Comparison of ENCODE assay signal across 11 cellular contexts in genomic region chr20:31260326-31260932, GRCh38. TPM values are rescaled to one million over a fixed set of nuclear protein-coding genes. Genes with fewer than 3 reads are reported as not detected.
DNase-seq lines count a peak whose midpoint lies in the region; ATAC-seq, FAIRE-seq and TF ChIP-seq lines count a peak whose summit lies in the region.
"Had no signal": no experiment of that assay in that cellular context is flagged by ENCODE, and none has a peak within 500 bp of the region (broad histone marks: within the 10 kb centered on the region; RNA-seq: fewer than 3 reads in every experiment).

No MANE protein-coding gene starts in this region.

- POLR2A ChIA-PET in HepG2 (lab: Yijun Ruan, JAX), result no interaction called here
- POLR2A ChIA-PET in activated CD4-positive, alpha-beta T cell treated with anti-CD3 and anti-CD28 coated beads for 36 hours (lab: Charles Lee), result no interaction called here

- H3K9me3 ChIP-seq in HepG2 (ENCODE audit: low read length), result no peaks in the 10 kb centered on the region

- WGBS in HepG2 (ENCODE audit: low lambda C conversion rate), result 5% methylated on average over 6 of the region's 6 CpGs

- CTCF ChIA-PET in HepG2 (lab: Yijun Ruan, JAX; ENCODE audit: low intra/inter-chr PET ratio, low total read pairs), result interaction anchor here (0.7 to 1.8 kb wide), 2 partner anchors 53 to 1507 kb away, joined by 3 to 4 read pairs; no protein-coding TSS in a partner anchor
- CTCF ChIA-PET in activated CD4-positive, alpha-beta T cell treated with anti-CD3 and anti-CD28 coated beads for 36 hours (lab: Charles Lee), result interaction anchor here (0.7 to 1.8 kb wide), 4 partner anchors 9 to 278 kb away, joined by 3 to 7 read pairs (median 4); no protein-coding TSS in a partner anchor

- ATAC-seq in HepG2 (peak; percentile 97), HG02642 (IDR thresholded peaks at IDR 0.05; ENCODE audit: poor library complexity, unreplicated experiment) (no peak), HG03175 (IDR thresholded peaks at IDR 0.05; ENCODE audit: unreplicated experiment) (no peak)
- ATAC-seq in activated CD4-positive, alpha-beta T cell treated with anti-CD3 and anti-CD28 coated beads for 36 hours, result no peak

- TF ChIP-seq RAD21 in HepG2 (CRISPR knock-in tag; IDR thresholded peaks at IDR 0.05), result peak; percentile 60

- H3K9me3 Mint-ChIP-seq in activated CD4-positive, alpha-beta T cell treated with anti-CD3 and anti-CD28 coated beads for 36 hours (ENCODE audit: low read depth), result peaks cover 4% of the 10 kb centered on the region

- DNase-seq in SK-N-DZ (ENCODE audit: low spot score), result peak; percentile 28
- DNase-seq in HepG2 (ENCODE audit: low spot score), result peak; percentile 66
- DNase-seq in activated CD4-positive, alpha-beta T cell treated with anti-CD3 and anti-CD28 coated beads for 1 hour, result no peak
- DNase-seq in activated CD4-positive, alpha-beta T cell treated with anti-CD3 and anti-CD28 coated beads for 36 hours, result no peak
- DNase-seq: activated CD8-positive, alpha-beta memory T cell treated with anti-CD3 and anti-CD28 coated beads for 24 hours; stimulated activated CD4-positive, alpha-beta T cell treated with anti-CD3 and anti-CD28 coated beads, Interleukin-4, amount 100 ng/mL, for 1 hour had no signal

- H3K4me2 ChIP-seq in HepG2 (ENCODE audit: low read depth, low read length), result no peak overlapping the region

- no peak overlapping the region for H3K4me3 Mint-ChIP-seq in activated CD4-positive, alpha-beta T cell treated with anti-CD3 and anti-CD28 coated beads for 36 hours

- H3K4me1 Mint-ChIP-seq in activated CD4-positive, alpha-beta T cell treated with anti-CD3 and anti-CD28 coated beads for 36 hours, result no peaks in the 10 kb centered on the region

- no peak overlapping the region for H3K27ac Mint-ChIP-seq in activated CD4-positive, alpha-beta T cell treated with anti-CD3 and anti-CD28 coated beads for 36 hours

- H3K27me3 Mint-ChIP-seq in activated CD4-positive, alpha-beta T cell treated with anti-CD3 and anti-CD28 coated beads for 36 hours, result no peaks in the 10 kb centered on the region

- TF ChIP-seq CTCF in GM12873 (IDR thresholded peaks at IDR 0.05; ENCODE audit: insufficient read depth, low read depth, low read length, missing control alignments), result peak; percentile 68
- TF ChIP-seq CTCF in LNCAP (IDR thresholded peaks at IDR 0.05), result peak; percentile 79
- TF ChIP-seq CTCF in HepG2 (CRISPR knock-in tag; IDR thresholded peaks at IDR 0.05), result peak; percentile 84

- H2AFZ ChIP-seq in HepG2 (ENCODE audit: low read length), result no peak overlapping the region

- FAIRE-seq in HepG2 (lab: Jason Lieb, UNC), result peak; percentile 98

- H3K36me3 Mint-ChIP-seq in activated CD4-positive, alpha-beta T cell treated with anti-CD3 and anti-CD28 coated beads for 36 hours (ENCODE audit: low read depth), result no peaks in the 10 kb centered on the region

- TF ChIP-seq POLR2A in HepG2 (IDR thresholded peaks at IDR 0.05; ENCODE audit: insufficient read depth in 1 of 2, low read depth in 2 of 2, low read length in 2 of 2), result no peak

- no peaks in the 10 kb centered on the region for H3K36me3 ChIP-seq in HepG2 (replicated peaks in 1 of 2; ENCODE audit: control insufficient read depth in 1 of 2, insufficient read depth in 2 of 2, low read length in 2 of 2)

- intact Hi-C loops in HepG2 (cut with micrococcal nuclease; ENCODE audit: unreplicated experiment), result loop anchor here (1.0 to 2.0 kb wide), 2 partner anchors 243 to 1508 kb away; no protein-coding TSS in a partner anchor
- intact Hi-C loops in activated CD4-positive, alpha-beta T cell treated with anti-CD3 and anti-CD28 coated beads for 36 hours (cut with DNase I, micrococcal nuclease), result loop anchor here in 1 of 2 experiments (2.0 kb wide), 1 partner anchor 52 kb away; no protein-coding TSS in a partner anchor

- in situ Hi-C loops in HepG2 (cut with HindIII; ENCODE audit: extremely low pct_ligation_motif_present, low pct_unique_long_range_greater_than_20kb), result no loop called here

- H3K79me2 ChIP-seq in HepG2 (ENCODE audit: insufficient read depth, low read length), result no peaks in the 10 kb centered on the region

- H3K4me1 ChIP-seq in HepG2 (ENCODE audit: insufficient read depth, low read length), result no peaks in the 10 kb centered on the region

- no peaks in the 10 kb centered on the region for H3K27me3 ChIP-seq in HepG2 (ENCODE audit: control insufficient read depth in 1 of 2, insufficient read depth in 2 of 2, low read length in 2 of 2)

- H4K20me1 ChIP-seq in HepG2 (ENCODE audit: insufficient read depth, low read length), result no peaks in the 10 kb centered on the region

- no peak overlapping the region for H3K9ac ChIP-seq in HepG2 (ENCODE audit: insufficient read depth, low read depth, low read length)

- BruUV-seq in HepG2 (replicated peaks; lab: Mats Ljungman, UMichigan), result no TSS peak

- no peak overlapping the region for H3K27ac ChIP-seq in HepG2 (ENCODE audit: extremely low read length, insufficient read depth, low read length)

- TF ChIP-seq EP300 in HepG2 (IDR thresholded peaks at IDR 0.05; ENCODE audit: low read depth in 2 of 2, low read length in 2 of 2) (no peak), HepG2 (CRISPR knock-in tag; IDR thresholded peaks at IDR 0.05; ENCODE audit: borderline replicate concordance) (no peak)

- H3K4me3 ChIP-seq in HepG2 (replicated peaks in 1 of 3; ENCODE audit: insufficient read depth in 1 of 3, low read depth in 2 of 3, low read length in 3 of 3), result no peak overlapping the region

TF ChIP-seq in HepG2, 621 proteins besides CTCF, POLR2A, EP300 and RAD21 (continues in another document):
- TF ChIP-seq TIGD3 (CRISPR knock-in tag; IDR thresholded peaks at IDR 0.05; ENCODE audit: borderline replicate concordance), result no peak

RNA-seq across cellular contexts. Expression of gene DEFB115, which starts 3.0 kb away (rescaled TPM):
- polyA plus RNA-seq in SK-N-DZ (2014; cell fraction: cytosol; rRNA removed), result not detected in 2 replicates
- polyA plus RNA-seq in SK-N-DZ (2014; cell fraction: nucleus; rRNA removed), result not detected in 2 replicates
- total RNA-seq in HepG2 (2016; rRNA removed; fragmentation: Illumina TruSeq; extraction: Trizol), result not detected in 2 replicates
- not detected in 2 replicates for total RNA-seq in HepG2 (2016; cell fraction: cytosol; rRNA removed; fragmentation: Illumina TruSeq; extraction: Trizol; ENCODE audit: low read depth)
- total RNA-seq in HepG2 (2016; cell fraction: insoluble cytoplasmic fraction; rRNA removed; fragmentation: Illumina TruSeq; extraction: Trizol), result not detected in 2 replicates
- total RNA-seq in HepG2 (2016; cell fraction: membrane; rRNA removed; fragmentation: Illumina TruSeq; extraction: Trizol), result not detected in 2 replicates
- total RNA-seq in HepG2 (2016; cell fraction: nucleus; rRNA removed; fragmentation: Illumina TruSeq; extraction: Trizol), result not detected in 2 replicates
- polyA plus RNA-seq in HepG2 (2011; rRNA removed), result not detected in 2 replicates
- polyA plus RNA-seq in HepG2 (2011; cell fraction: cytosol; rRNA removed), result not detected in 2 replicates
- not detected in 2 replicates for polyA plus RNA-seq in HepG2 (2011; cell fraction: nucleus; rRNA removed)
- polyA plus RNA-seq in HepG2 (2012), result not detected in 2 replicates
- not detected in 2 replicates for polyA plus RNA-seq in HepG2 (2016; cell fraction: cytosol; fragmentation: Illumina TruSeq; extraction: Trizol; ENCODE audit: low read depth)
- not detected in 2 replicates for polyA plus RNA-seq in HepG2 (2016; cell fraction: insoluble cytoplasmic fraction; fragmentation: Illumina TruSeq; extraction: Trizol; ENCODE audit: low read depth)
- not detected in 2 replicates for polyA plus RNA-seq in HepG2 (2016; cell fraction: membrane; fragmentation: Illumina TruSeq; extraction: Trizol; ENCODE audit: low read depth)
- polyA plus RNA-seq in HepG2 (2016; cell fraction: nucleus; fragmentation: Illumina TruSeq; extraction: Trizol; ENCODE audit: insufficient read depth, low read depth), result not detected in 2 replicates
- not detected in 2 replicates for polyA minus RNA-seq in HepG2 (2011; rRNA and poly(A)+ RNA removed; ENCODE audit: low replicate concordance)
- not detected in 2 replicates for polyA minus RNA-seq in HepG2 (2011; cell fraction: cytosol; rRNA and poly(A)+ RNA removed)
- polyA minus RNA-seq in HepG2 (2011; cell fraction: nucleus; rRNA and poly(A)+ RNA removed), result not detected in 2 replicates
- total RNA-seq in activated CD4-positive, alpha-beta T cell treated with anti-CD3 and anti-CD28 coated beads for 36 hours, result not detected
- total RNA-seq: glomerular endothelial cell had no signal

RNA-seq across cellular contexts. Expression of gene DEFB116, which starts 48.0 kb away (rescaled TPM):
- polyA plus RNA-seq in SK-N-DZ (2014; cell fraction: cytosol; rRNA removed), result not detected in 2 replicates
- polyA plus RNA-seq in SK-N-DZ (2014; cell fraction: nucleus; rRNA removed), result not detected in 2 replicates
- total RNA-seq in HepG2 (2016; rRNA removed; fragmentation: Illumina TruSeq; extraction: Trizol), result not detected in 2 replicates
- total RNA-seq in HepG2 (2016; cell fraction: cytosol; rRNA removed; fragmentation: Illumina TruSeq; extraction: Trizol; ENCODE audit: low read depth), result not detected in 2 replicates
- not detected in 2 replicates for total RNA-seq in HepG2 (2016; cell fraction: insoluble cytoplasmic fraction; rRNA removed; fragmentation: Illumina TruSeq; extraction: Trizol)
- not detected in 2 replicates for total RNA-seq in HepG2 (2016; cell fraction: membrane; rRNA removed; fragmentation: Illumina TruSeq; extraction: Trizol)
- not detected in 2 replicates for total RNA-seq in HepG2 (2016; cell fraction: nucleus; rRNA removed; fragmentation: Illumina TruSeq; extraction: Trizol)
- not detected in 2 replicates for polyA plus RNA-seq in HepG2 (2011; rRNA removed)
- polyA plus RNA-seq in HepG2 (2011; cell fraction: cytosol; rRNA removed), result not detected in 2 replicates
- not detected in 2 replicates for polyA plus RNA-seq in HepG2 (2011; cell fraction: nucleus; rRNA removed)
- polyA plus RNA-seq in HepG2 (2012), result not detected in 2 replicates
- not detected in 2 replicates for polyA plus RNA-seq in HepG2 (2016; cell fraction: cytosol; fragmentation: Illumina TruSeq; extraction: Trizol; ENCODE audit: low read depth)
- polyA plus RNA-seq in HepG2 (2016; cell fraction: insoluble cytoplasmic fraction; fragmentation: Illumina TruSeq; extraction: Trizol; ENCODE audit: low read depth), result not detected in 2 replicates
- not detected in 2 replicates for polyA plus RNA-seq in HepG2 (2016; cell fraction: membrane; fragmentation: Illumina TruSeq; extraction: Trizol; ENCODE audit: low read depth)
- polyA plus RNA-seq in HepG2 (2016; cell fraction: nucleus; fragmentation: Illumina TruSeq; extraction: Trizol; ENCODE audit: insufficient read depth, low read depth), result not detected in 2 replicates
- not detected in 2 replicates for polyA minus RNA-seq in HepG2 (2011; rRNA and poly(A)+ RNA removed; ENCODE audit: low replicate concordance)
- not detected in 2 replicates for polyA minus RNA-seq in HepG2 (2011; cell fraction: cytosol; rRNA and poly(A)+ RNA removed)
- polyA minus RNA-seq in HepG2 (2011; cell fraction: nucleus; rRNA and poly(A)+ RNA removed), result not detected in 2 replicates
- not detected for total RNA-seq in activated CD4-positive, alpha-beta T cell treated with anti-CD3 and anti-CD28 coated beads for 36 hours
- total RNA-seq: glomerular endothelial cell had no signal

Comparison
In these comparisons a context has a peak if more than half of its experiments do, and no peak if none do; other contexts are left out.
1. DNase-seq: peak in SK-N-DZ (single experiment) and HepG2 (single experiment); none in activated CD4-positive, alpha-beta T cell treated with anti-CD3 and anti-CD28 coated beads for 1 hour (single experiment) and activated CD4-positive, alpha-beta T cell treated with anti-CD3 and anti-CD28 coated beads for 36 hours (single experiment).
2. Peak in every context shown above with its lines, with median percentiles within 50 percentile points of each other: CTCF ChIP-seq.